ENCODE assay signal across 8 cellular contexts in the genomic region with DNA sequence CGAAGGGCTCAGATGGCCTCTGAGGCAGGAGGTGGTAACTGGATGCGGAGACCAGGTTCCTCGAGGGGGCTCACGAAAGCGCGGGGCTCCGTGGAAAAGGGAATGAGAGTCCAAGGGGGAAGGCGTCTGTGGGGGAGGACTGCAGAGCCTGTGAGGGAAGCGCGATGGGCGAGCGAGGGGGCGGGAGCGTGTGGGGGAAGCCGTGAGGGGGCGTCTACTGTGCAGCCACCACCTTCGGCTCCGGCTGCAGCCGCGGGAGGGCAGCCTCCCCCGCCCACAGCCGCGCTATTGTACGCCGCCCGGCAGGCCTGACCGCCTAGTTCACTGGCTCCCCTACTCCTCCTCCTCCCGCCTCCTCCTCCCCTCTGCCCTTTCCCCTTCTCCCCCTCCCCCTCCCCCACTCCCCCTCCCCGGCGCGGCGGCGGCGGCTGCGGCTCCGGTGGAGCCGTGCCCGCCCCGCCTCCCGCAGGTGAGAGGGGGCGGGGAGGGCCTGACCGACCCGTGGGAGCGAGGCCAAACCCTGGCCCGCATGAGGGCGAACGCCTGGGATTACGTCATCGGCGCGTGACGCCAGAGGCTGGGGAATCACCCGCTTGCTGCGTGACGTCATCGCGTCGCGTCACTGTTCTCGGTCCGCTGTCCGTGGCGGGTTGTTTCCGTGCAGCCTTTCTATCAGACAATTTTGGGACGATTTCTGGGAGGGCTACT. TPM values are rescaled to one million over a fixed set of nuclear protein-coding genes. Genes with fewer than 3 reads are reported as not detected.
DNase-seq lines count a peak whose midpoint lies in the region.

Gene PAK1, minus strand, starts transcription at position 294 of the 708 bp plus-strand sequence. CDS start 81,574 bp downstream, outside the sequence.

- H3K4me3 ChIP-seq in H7 (ENCODE audit: insufficient read depth, low read depth, low read length) = peak within 1 kb of the TSS; percentile 74
- peak within 1 kb of the TSS; percentile 47 for H3K4me3 ChIP-seq in MG63

- no peaks in the 10 kb centered on the region for H3K9me3 ChIP-seq in MG63

- H3K36me3 ChIP-seq in H7 (replicated peaks; ENCODE audit: control insufficient read depth, insufficient read depth, low read length) (no peaks in the 10 kb centered on the region), MG63 (no peaks in the 10 kb centered on the region)

- DNase-seq in ELF-1 (ENCODE audit: low read depth, low spot score) (peak; percentile 95), H7 (peak; percentile 95), MG63 (peak; percentile 75), SK-N-DZ (ENCODE audit: low spot score) (peak; percentile 93), glomerular endothelial cell (ENCODE audit: extremely low read depth, low read depth, low spot score) (peak; percentile 20), occipital lobe (lab: John Stamatoyannopoulos, UW) (peak; percentile 72), superior temporal gyrus (ENCODE audit: extremely low spot score) (peak; percentile 81)
- peak; percentile 88 for DNase-seq in activated naive CD4-positive, alpha-beta T cell treated with anti-CD3 and anti-CD28 coated beads, Interleukin-2, amount 50 U/mL, for 16 hours

- H3K27me3 ChIP-seq in H7 (ENCODE audit: control insufficient read depth, insufficient read depth, low read length) (no peaks in the 10 kb centered on the region), MG63 (0 out of 2 replicates have a peak, but pooled peaks cover 2% of the 10 kb centered on the region)

RNA-seq across cellular contexts. Expression of gene PAK1, which starts in this region (rescaled TPM):
- total RNA-seq in H7 (2014; rRNA removed; shearing (Covaris generic)) = 126 and 158 TPM in 2 replicates
- total RNA-seq in MG63 (2014; rRNA removed; shearing (Covaris generic); ENCODE audit: low replicate concordance) = 31.3 and 35.5 TPM in 2 replicates
- polyA plus RNA-seq in SK-N-DZ (2014; cell fraction: cytosol; rRNA removed) = 38.4 and 40.4 TPM in 2 replicates
- polyA plus RNA-seq in SK-N-DZ (2014; cell fraction: nucleus; rRNA removed) = 65.4 and 122 TPM in 2 replicates
- 9.9 and 13.1 TPM in 2 replicates for total RNA-seq in glomerular endothelial cell
- total RNA-seq in occipital lobe = 69.3 TPM

Comparison
In these comparisons a context has a peak if more than half of its experiments do, and no peak if none do; other contexts are left out.
1. Peak in every context shown above with its lines: DNase-seq and H3K4me3 ChIP-seq.
2. DNase-seq: peak in every context shown above with its lines; median percentile 95 in ELF-1; 95 in H7; 93 in SK-N-DZ; 88 in activated naive CD4-positive, alpha-beta T cell treated with anti-CD3 and anti-CD28 coated beads, Interleukin-2, amount 50 U/mL, for 16 hours; 81 in superior temporal gyrus; 75 in MG63; 72 in occipital lobe; 20 in glomerular endothelial cell.